In the genomic region with DNA sequence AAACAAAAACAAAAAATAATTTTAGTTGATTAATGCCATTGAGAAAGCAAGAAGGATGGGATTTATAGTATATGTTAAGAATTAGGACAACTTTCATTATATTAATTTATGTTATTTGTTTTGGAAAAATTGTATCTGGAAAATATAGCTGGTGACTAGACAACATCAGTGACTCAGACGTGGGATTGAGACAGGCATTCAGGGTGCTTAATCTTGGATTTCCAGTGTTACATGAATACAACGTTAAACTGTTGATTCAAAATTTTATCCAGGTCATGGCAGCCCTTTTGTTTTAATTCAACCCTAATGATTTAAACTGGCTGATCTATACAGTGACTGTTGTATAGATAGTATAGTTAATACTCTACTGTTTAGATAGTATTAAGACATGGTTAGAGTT, we compare ENCODE assay signal across 22 cellular contexts.
DNase-seq lines count a peak whose midpoint lies in the region; ATAC-seq, FAIRE-seq and TF ChIP-seq lines count a peak whose summit lies in the region.
"Had no signal": no experiment of that assay in that cellular context is flagged by ENCODE, and none has a peak within 500 bp of the region (broad histone marks: within the 10 kb centered on the region; RNA-seq: fewer than 3 reads in every experiment).

No MANE protein-coding gene starts in this region.

- in situ Hi-C loops in mammary epithelial cell (cut with MboI; ENCODE audit: low sequenced_read_pairs in 2 of 2), result no loop called here

- H3K4me3 Mint-ChIP-seq in MCF 10A (ENCODE audit: unreplicated experiment), result no peak overlapping the region
- no peak overlapping the region for H3K4me3 Mint-ChIP-seq in HFFc6
- H3K4me3 Mint-ChIP-seq: CD8-positive, alpha-beta T cell had no signal

- peaks cover 14% of the 10 kb centered on the region for H3K9me3 Mint-ChIP-seq in MCF 10A (ENCODE audit: unreplicated experiment)
- H3K9me3 Mint-ChIP-seq in HFFc6, result no peaks in the 10 kb centered on the region; the same call in 1 of the 2 replicates

- H3K27ac Mint-ChIP-seq in MCF 10A (ENCODE audit: low read depth, unreplicated experiment) (peak overlapping the region; percentile 72), HFFc6 (no peak overlapping the region)
- H3K27ac Mint-ChIP-seq: CD8-positive, alpha-beta T cell had no signal

- H3K4me2 ChIP-seq in mammary epithelial cell (ENCODE audit: insufficient read depth, low read depth, low read length) (no peak overlapping the region), SU-DHL-6 (ENCODE audit: low read depth, low read length, poor library complexity, severe bottlenecking) (no peak overlapping the region)

- TF ChIP-seq CTCF in MCF 10A (IDR thresholded peaks at IDR 0.05; ENCODE audit: unreplicated experiment) (no peak), mammary epithelial cell (conservative IDR thresholded peaks at IDR 0.05 in 1 of 2, IDR thresholded peaks at IDR 0.05 in 1 of 2; ENCODE audit: extremely low read depth in 1 of 2, insufficient read depth in 1 of 2, low read depth in 1 of 2, low read length in 2 of 2) (no peak), SU-DHL-6 (IDR thresholded peaks at IDR 0.05; ENCODE audit: insufficient read depth, low read length, poor library complexity, severe bottlenecking) (no peak), epithelial cell of esophagus (IDR thresholded peaks at IDR 0.05; ENCODE audit: insufficient read depth, low read depth, low read length, missing control alignments) (no peak), GM10266 (IDR thresholded peaks at IDR 0.05; ENCODE audit: control insufficient read depth, insufficient read depth, low read depth, missing control alignments) (no peak), HFFc6 (IDR thresholded peaks at IDR 0.05) (no peak)

- no peaks in the 10 kb centered on the region for H3K4me1 ChIP-seq in mammary epithelial cell (ENCODE audit: insufficient read depth, low read length)

- H3K79me2 ChIP-seq in mammary epithelial cell (ENCODE audit: insufficient read depth, low read length) (no peaks in the 10 kb centered on the region), SU-DHL-6 (ENCODE audit: insufficient read depth, low read length) (no peaks in the 10 kb centered on the region)

- H4K20me1 ChIP-seq in mammary epithelial cell (ENCODE audit: insufficient read depth, low read length), result no peaks in the 10 kb centered on the region
- no peaks in the 10 kb centered on the region for H4K20me1 ChIP-seq in SU-DHL-6 (ENCODE audit: low read depth, low read length)

- dilution Hi-C loops in mammary epithelial cell (cut with HindIII; ENCODE audit: low sequenced_read_pairs), result no loop called here

- H3K9me2 ChIP-seq in SU-DHL-6 (replicated peaks; ENCODE audit: insufficient read depth, low read length), result no peaks in the 10 kb centered on the region

- CTCF ChIA-PET in MCF 10A (lab: Yijun Ruan, JAX), result interaction anchor here (0.6 to 1.6 kb wide), 3 partner anchors 10 to 21 kb away, joined by 3 to 5 read pairs (median 3); no protein-coding TSS in a partner anchor
- CTCF ChIA-PET in mammary epithelial cell (lab: Charles Lee; ENCODE audit: low non-redundant PET), result no interaction called here

- H3K9ac ChIP-seq in mammary epithelial cell (ENCODE audit: insufficient read depth, low read length) (no peak overlapping the region), SU-DHL-6 (ENCODE audit: low read length) (no peak overlapping the region)

- H3K27me3 ChIP-seq in mammary epithelial cell (ENCODE audit: insufficient read depth, low read length) (no peaks in the 10 kb centered on the region), SU-DHL-6 (ENCODE audit: low read length) (no peaks in the 10 kb centered on the region)

- no peak for FAIRE-seq in GM19239 (lab: Jason Lieb, UNC)
- FAIRE-seq: G401.6, H54 had no signal

- H3K36me3 Mint-ChIP-seq in MCF 10A (ENCODE audit: insufficient read depth, unreplicated experiment), result peaks cover 3% of the 10 kb centered on the region
- H3K36me3 Mint-ChIP-seq in HFFc6 (ENCODE audit: low read depth), result no peaks in the 10 kb centered on the region
- H3K36me3 Mint-ChIP-seq: CD8-positive, alpha-beta T cell had no signal

- no peaks in the 10 kb centered on the region for H3K4me1 Mint-ChIP-seq in MCF 10A (ENCODE audit: insufficient read depth, unreplicated experiment)
- no peaks in the 10 kb centered on the region for H3K4me1 Mint-ChIP-seq in HFFc6 (ENCODE audit: low read depth)

- WGBS in mammary epithelial cell (ENCODE audit: low coverage, missing lambda C conversion rate), result 63% methylated on average over 2 of the region's 2 CpGs

- peak; percentile 21 for DNase-seq in MCF 10A (ENCODE audit: unreplicated experiment)
- no peak for DNase-seq in mammary epithelial cell
- DNase-seq in epithelial cell of esophagus (ENCODE audit: low read depth), result peak; percentile 71
- DNase-seq in GM19239 (ENCODE audit: insufficient read length, low spot score), result no peak
- DNase-seq in GM10266 (ENCODE audit: extremely low spot score), result no peak
- DNase-seq in HFFc6, result no peak
- DNase-seq: AML-193; C1 segment of cervical spinal cord; Calu3; CD8-positive, alpha-beta T cell; DMS153; KBM-7; NCI-H1105; NCI-H146; NCI-H2029; NCI-H526; SHP77 had no signal

- BruUV-seq in MCF 10A (replicated peaks; lab: Mats Ljungman, UMichigan) (no TSS peak), mammary epithelial cell (replicated peaks; lab: Mats Ljungman, UMichigan) (no TSS peak)

- POLR2A ChIA-PET in MCF 10A (lab: Yijun Ruan, JAX), result interaction anchor here (0.7 to 1.6 kb wide), 5 partner anchors 11 to 306 kb away, joined by 3 to 4 read pairs (median 3); no protein-coding TSS in a partner anchor

- H3K27me3 Mint-ChIP-seq in MCF 10A (ENCODE audit: insufficient read depth, unreplicated experiment) (no peaks in the 10 kb centered on the region), HFFc6 (ENCODE audit: insufficient read depth) (no peaks in the 10 kb centered on the region)

- H3F3A ChIP-seq in SU-DHL-6 (ENCODE audit: insufficient read depth), result no peaks in the 10 kb centered on the region

- no peak overlapping the region for H3K4me3 ChIP-seq in mammary epithelial cell (replicated peaks in 1 of 3; ENCODE audit: insufficient read depth in 1 of 3, low read depth in 2 of 3, low read length in 3 of 3)
- no peak overlapping the region for H3K4me3 ChIP-seq in SU-DHL-6 (ENCODE audit: insufficient read depth, low read length, poor library complexity, severe bottlenecking)
- no peak overlapping the region for H3K4me3 ChIP-seq in epithelial cell of esophagus (ENCODE audit: low read length)

- no peak for ATAC-seq in HG03097 (IDR thresholded peaks at IDR 0.05; ENCODE audit: low FRiP score, unreplicated experiment)
- ATAC-seq: CD8-positive, alpha-beta T cell had no signal

- H2AFZ ChIP-seq in mammary epithelial cell (ENCODE audit: low read depth, low read length) (no peak overlapping the region), SU-DHL-6 (ENCODE audit: low read depth, low read length, severe bottlenecking) (peak overlapping the region; percentile 18)

- H3K36me3 ChIP-seq in mammary epithelial cell (ENCODE audit: insufficient read depth, low read length), result no peaks in the 10 kb centered on the region
- H3K36me3 ChIP-seq in SU-DHL-6 (ENCODE audit: low read length), result no peaks in the 10 kb centered on the region

- H3K27ac ChIP-seq in mammary epithelial cell (ENCODE audit: insufficient read depth, low read depth, low read length), result no peak overlapping the region
- no peak overlapping the region for H3K27ac ChIP-seq in SU-DHL-6 (ENCODE audit: low read depth, low read length)
- H3K27ac ChIP-seq: 22Rv1 had no signal

- no peaks in the 10 kb centered on the region for H3K9me3 ChIP-seq in mammary epithelial cell (replicated peaks; ENCODE audit: insufficient read depth, low read length)
- peaks cover 6% of the 10 kb centered on the region; the same call in 1 of the 2 replicates for H3K9me3 ChIP-seq in SU-DHL-6 (ENCODE audit: insufficient read depth, low read length)

- intact Hi-C loops in MCF 10A (cut with micrococcal nuclease), result no loop called here
- intact Hi-C loops in mammary epithelial cell (cut with micrococcal nuclease), result no loop called here

Comparison
In these comparisons a context has a peak if more than half of its experiments do, and no peak if none do; other contexts are left out.
1. DNase-seq: peak in MCF 10A (single experiment) and epithelial cell of esophagus (single experiment); none in mammary epithelial cell (single experiment), GM19239 (single experiment), GM10266 (single experiment) and HFFc6 (single experiment).